22 cellular contexts compared by ENCODE assay signal in the genomic region with DNA sequence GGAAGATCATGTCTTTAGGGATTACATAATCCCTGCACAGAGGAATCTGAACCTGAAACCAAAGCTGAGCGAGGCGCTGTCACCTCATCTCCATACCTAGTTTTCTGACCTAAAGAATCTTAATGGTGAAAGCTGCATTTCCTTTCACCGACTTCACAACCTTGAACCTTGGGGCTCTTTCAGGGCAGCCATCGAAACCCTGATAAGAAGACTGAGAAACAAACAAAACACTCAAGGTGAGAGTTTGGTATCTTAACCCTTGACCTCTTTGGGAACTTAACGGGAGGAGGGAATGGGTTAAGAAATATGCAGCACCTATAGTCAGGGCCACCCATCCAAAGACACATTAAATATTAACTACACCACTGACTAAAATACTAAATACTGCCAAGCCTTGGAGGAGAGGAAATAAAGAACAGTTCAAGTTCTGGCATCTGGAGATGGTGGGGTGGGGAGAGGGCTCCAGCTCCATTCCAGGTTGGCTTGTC. TPM values are rescaled to one million over a fixed set of nuclear protein-coding genes. Genes with fewer than 3 reads are reported as not detected.
A peak's percentile ranks its signal among the peaks of the same experiment; 100 is the strongest.
DNase-seq lines count a peak whose midpoint lies in the region; ATAC-seq, FAIRE-seq and TF ChIP-seq lines count a peak whose summit lies in the region.
"Had no signal": no experiment of that assay in that cellular context is flagged by ENCODE, and none has a peak within 500 bp of the region (broad histone marks: within the 10 kb centered on the region; RNA-seq: fewer than 3 reads in every experiment).

No MANE protein-coding gene starts in this region.

- H3K4me1 ChIP-seq in left lung (peaks cover 0 to 8% of the 10 kb centered on the region in 2 donors), small intestine (ENCODE audit: control insufficient read depth in 2 of 2, insufficient read depth in 1 of 2, low read depth in 1 of 2, low read length in 1 of 2) (peaks cover 5 to 7% of the 10 kb centered on the region in 2 donors)

- H3K4me3 ChIP-seq in left lung (peak overlapping the region; percentile 29 to 40), small intestine (ENCODE audit: low read depth in 1 of 2, low read length in 2 of 2) (peak overlapping the region in 1 of 2 donors; percentile 58)
- H3K4me3 ChIP-seq: GM12878, MG63, sigmoid colon had no signal

- TF ChIP-seq CTCF in MCF 10A (IDR thresholded peaks at IDR 0.05; ENCODE audit: unreplicated experiment) (no peak), left lung (IDR thresholded peaks at IDR 0.05) (no peak), endothelial cell (IDR thresholded peaks at IDR 0.05; ENCODE audit: unreplicated experiment) (no peak)

- no TSS peak for BruUV-seq in MCF 10A (replicated peaks; lab: Mats Ljungman, UMichigan)

- no peaks in the 10 kb centered on the region for H3K36me3 ChIP-seq in left lung
- no peaks in the 10 kb centered on the region for H3K36me3 ChIP-seq in small intestine (ENCODE audit: control insufficient read depth in 2 of 2, insufficient read depth in 2 of 2, low read length in 2 of 2)
- H3K36me3 ChIP-seq: MG63, sigmoid colon had no signal

- H3K36me3 Mint-ChIP-seq in MCF 10A (ENCODE audit: insufficient read depth, unreplicated experiment): peaks cover 14% of the 10 kb centered on the region
- no peaks in the 10 kb centered on the region for H3K36me3 Mint-ChIP-seq in endothelial cell (ENCODE audit: low read depth, unreplicated experiment)
- H3K36me3 Mint-ChIP-seq: activated naive CD8-positive, alpha-beta T cell treated with anti-CD3 and anti-CD28 coated beads, Interleukin-2, amount 10 ng/mL, durations not matched to agents 7 days and 5 days had no signal

- 8 to 53% (median 32%) methylated on average over 5 of the region's 5 CpGs for whole genome bisulfite sequencing in small intestine, 3 donors

- H3K4me1 Mint-ChIP-seq in MCF 10A (ENCODE audit: insufficient read depth, unreplicated experiment): peaks cover 96% of the 10 kb centered on the region
- peaks cover 15% of the 10 kb centered on the region for H3K4me1 Mint-ChIP-seq in endothelial cell (ENCODE audit: unreplicated experiment)

- CTCF ChIA-PET in MCF 10A (lab: Yijun Ruan, JAX): interaction anchor here (0.6 to 17.4 kb wide), 15 partner anchors 10 to 492 kb away, joined by 3 to 280 read pairs (median 4); no protein-coding TSS in a partner anchor

- no peaks in the 10 kb centered on the region for H3K9me3 Mint-ChIP-seq in MCF 10A (ENCODE audit: unreplicated experiment)
- H3K9me3 Mint-ChIP-seq in endothelial cell (ENCODE audit: unreplicated experiment): no peaks in the 10 kb centered on the region
- H3K9me3 Mint-ChIP-seq: activated naive CD8-positive, alpha-beta T cell treated with anti-CD3 and anti-CD28 coated beads, Interleukin-2, amount 10 ng/mL, durations not matched to agents 7 days and 5 days had no signal

- H3K27ac Mint-ChIP-seq in MCF 10A (ENCODE audit: low read depth, unreplicated experiment): peak overlapping the region; percentile 86
- H3K27ac Mint-ChIP-seq in endothelial cell (ENCODE audit: unreplicated experiment): no peak overlapping the region
- H3K27ac Mint-ChIP-seq: activated naive CD8-positive, alpha-beta T cell treated with anti-CD3 and anti-CD28 coated beads, Interleukin-2, amount 10 ng/mL, durations not matched to agents 7 days and 5 days had no signal

- FAIRE-seq in small intestine (lab: Jason Lieb, UNC): no peak
- FAIRE-seq: GM12878, H54 had no signal

- peak overlapping the region; percentile 73 to 85 for H3K27ac ChIP-seq in left lung
- peak overlapping the region; percentile 89 to 97 for H3K27ac ChIP-seq in small intestine (ENCODE audit: low read depth in 1 of 2, low read length in 1 of 2)
- H3K27ac ChIP-seq: sigmoid colon had no signal

- H3K27me3 ChIP-seq in left lung (peaks cover 0 to 24% of the 10 kb centered on the region in 2 donors), small intestine (ENCODE audit: control insufficient read depth in 2 of 2, insufficient read depth in 2 of 2, low read length in 2 of 2) (no peaks in the 10 kb centered on the region)
- H3K27me3 ChIP-seq: MG63, sigmoid colon had no signal

- DNase-seq in HT-29 (ENCODE audit: low spot score) (peak; percentile 70), MCF 10A (ENCODE audit: unreplicated experiment) (peak; percentile 48), left lung (no peak), small intestine (peak; percentile 96), endothelial cell (ENCODE audit: low spot score) (no peak)
- DNase-seq in activated naive CD4-positive, alpha-beta T cell treated with anti-CD3 and anti-CD28 coated beads, Interleukin-2, amount 50 U/mL, for 16 hours: no peak
- DNase-seq: activated CD4-positive, alpha-beta T cell treated with anti-CD3 and anti-CD28 coated beads, Interleukin-2, amount 50 U/mL, for 48 hours; activated naive CD8-positive, alpha-beta T cell treated with anti-CD3 and anti-CD28 coated beads, Interleukin-2, amount 10 ng/mL, durations not matched to agents 7 days and 5 days; activated T-cell treated with anti-CD3 and anti-CD28 coated beads, Interleukin-2, amount 50 U/mL, for 48 hours; effector memory CD4-positive, alpha-beta T cell; MG63; NCI-H2029 treated with DMSO at 0.1 percent for 48 hours; sigmoid colon; stimulated activated CD4-positive, alpha-beta T cell treated with anti-CD3 and anti-CD28 coated beads, Interleukin-4, amount 100 ng/mL, for 1 hour; SW 1271 had no signal

- peak; percentile 8 for ATAC-seq in left lung
- ATAC-seq in GM19463 (IDR thresholded peaks at IDR 0.05; ENCODE audit: unreplicated experiment): no peak
- no peak for ATAC-seq in GM19351 (IDR thresholded peaks at IDR 0.05; ENCODE audit: unreplicated experiment)
- ATAC-seq: GM12878 had no signal

- intact Hi-C loops in MCF 10A (cut with micrococcal nuclease): loop anchor here (5.0 kb wide), 1 partner anchor 292 kb away; a partner anchor contains a TSS
- intact Hi-C loops in left lung (cut with DNase I): no loop called here

- H3K27me3 Mint-ChIP-seq in MCF 10A (ENCODE audit: insufficient read depth, unreplicated experiment) (no peaks in the 10 kb centered on the region), endothelial cell (ENCODE audit: unreplicated experiment) (peaks cover 5% of the 10 kb centered on the region)

- H3K4me3 Mint-ChIP-seq in MCF 10A (ENCODE audit: unreplicated experiment) (peak overlapping the region; percentile 75), endothelial cell (ENCODE audit: unreplicated experiment) (no peak overlapping the region)
- H3K4me3 Mint-ChIP-seq: activated naive CD8-positive, alpha-beta T cell treated with anti-CD3 and anti-CD28 coated beads, Interleukin-2, amount 10 ng/mL, durations not matched to agents 7 days and 5 days had no signal

- H3K9me3 ChIP-seq in left lung (no peaks in the 10 kb centered on the region), small intestine (ENCODE audit: control insufficient read depth, low read depth) (no peaks in the 10 kb centered on the region)
- H3K9me3 ChIP-seq: MG63, sigmoid colon had no signal

- POLR2A ChIA-PET in MCF 10A (lab: Yijun Ruan, JAX): interaction anchor here (0.6 to 33.4 kb wide), 21 partner anchors 4 to 837 kb away, joined by 3 to 2100 read pairs (median 7); a partner anchor contains a TSS

RNA-seq across cellular contexts. Expression of a gene that starts 2.0 kb away (rescaled TPM):
- 45.7 and 47.1 TPM in 2 replicates for total RNA-seq in HT-29 (2014; rRNA removed; shearing (Covaris generic))
- total RNA-seq in MCF 10A (2022) (35.4 and 35.5 TPM in 2 replicates), left lung (100 to 1,000 TPM; 101 to 212 TPM), endothelial cell (ENCODE audit: unreplicated experiment) (0.08 TPM)
- polyA plus RNA-seq in small intestine: 10 to 100 TPM in 2 of 3 donors, 1 to 10 TPM in 1; 9.8 to 29.7 (median 18.9) TPM
- total RNA-seq: activated naive CD8-positive, alpha-beta T cell treated with anti-CD3 and anti-CD28 coated beads, Interleukin-2, amount 10 ng/mL, durations not matched to agents 7 days and 5 days; G401 had no signal

RNA-seq across cellular contexts. Expression of a gene that starts 20.4 kb away (rescaled TPM):
- 14.3 and 16.2 TPM in 2 replicates for total RNA-seq in HT-29 (2014; rRNA removed; shearing (Covaris generic))
- total RNA-seq in MCF 10A (2022): 19.2 and 24.2 TPM in 2 replicates
- total RNA-seq in left lung: 1 to 10 TPM; 7.3 to 9.9 TPM
- polyA plus RNA-seq in small intestine: 1 to 10 TPM; 1.9 to 2.7 (median 2.7) TPM
- total RNA-seq in endothelial cell (ENCODE audit: unreplicated experiment): 9.0 TPM

RNA-seq across cellular contexts. Expression of a gene that starts 22.5 kb away (rescaled TPM):
- 11.6 and 13.9 TPM in 2 replicates for total RNA-seq in HT-29 (2014; rRNA removed; shearing (Covaris generic))
- total RNA-seq in MCF 10A (2022) (21.1 and 22.0 TPM in 2 replicates), left lung (10 to 100 TPM; 52.6 to 63.8 TPM), endothelial cell (ENCODE audit: unreplicated experiment) (8.9 TPM)
- 10 to 100 TPM; 20.0 to 38.5 (median 23.4) TPM for polyA plus RNA-seq in small intestine

RNA-seq across cellular contexts. Expression of a gene that starts 58.1 kb away (rescaled TPM):
- 8.4 and 13.7 TPM in 2 replicates for total RNA-seq in HT-29 (2014; rRNA removed; shearing (Covaris generic))
- not detected in 2 replicates for total RNA-seq in MCF 10A (2022)
- total RNA-seq in left lung: 1 to 10 TPM; 4.3 to 6.4 TPM
- polyA plus RNA-seq in small intestine: 10 to 100 TPM in 2 of 3 donors, 1 to 10 TPM in 1; 8.6 to 27.3 (median 17.2) TPM
- 6.6 TPM for total RNA-seq in endothelial cell (ENCODE audit: unreplicated experiment)
- total RNA-seq: G401, HT1080, temporal lobe had no signal

Comparison
In these comparisons a context has a peak if more than half of its experiments do, and no peak if none do; other contexts are left out.
1. DNase-seq: peak in HT-29 (single experiment), MCF 10A (single experiment) and small intestine (single experiment); none in left lung (0 of 2), activated naive CD4-positive, alpha-beta T cell treated with anti-CD3 and anti-CD28 coated beads, Interleukin-2, amount 50 U/mL, for 16 hours (single experiment) and endothelial cell (single experiment).
2. RNA of a gene that starts 2.0 kb away (total RNA-seq): 101 to 212 TPM in left lung, 45.7 to 47.1 TPM in HT-29 and 35.4 to 35.5 TPM in MCF 10A; 0.08 TPM in endothelial cell (single experiment); every median in the first group is over 10 times any median in the second.